ENCODE assay signal across 10 cellular contexts in genomic region chr12:123478762-123479161, GRCh38. TPM values are rescaled to one million over a fixed set of nuclear protein-coding genes. Genes with fewer than 3 reads are reported as not detected.
DNase-seq lines count a peak whose midpoint lies in the region; ATAC-seq and TF ChIP-seq lines count a peak whose summit lies in the region.
"Had no signal": no experiment of that assay in that cellular context is flagged by ENCODE, and none has a peak within 500 bp of the region (broad histone marks: within the 10 kb centered on the region; RNA-seq: fewer than 3 reads in every experiment).

No MANE protein-coding gene starts in this region.

- TF ChIP-seq EP300 in stomach (IDR thresholded peaks at IDR 0.05), result no peak

- H3K36me3 ChIP-seq in stomach, result peaks cover 0 to 73% (median 43%) of the 10 kb centered on the region in 4 donors

- no peaks in the 10 kb centered on the region for H3K9me3 ChIP-seq in stomach

- H3K4me3 ChIP-seq in coronary artery, result peak overlapping the region; percentile 56
- no peak overlapping the region for H3K4me3 ChIP-seq in stomach

- TF ChIP-seq POLR2A in stomach (IDR thresholded peaks at IDR 0.05), result no peak

- no peaks in the 10 kb centered on the region for H3K27me3 ChIP-seq in stomach

- TF ChIP-seq CTCF in coronary artery (IDR thresholded peaks at IDR 0.05), result no peak
- TF ChIP-seq CTCF in stomach (IDR thresholded peaks at IDR 0.05), result no peak

- ATAC-seq in GM21515 (IDR thresholded peaks at IDR 0.05; ENCODE audit: unreplicated experiment), result no peak

- WGBS in stomach, 5 donors, result 82 to 91% (median 85%) methylated on average over 10 of the region's 10 CpGs

- H3K4me1 ChIP-seq in stomach, result peaks cover 0 to 4% (median 0%) of the 10 kb centered on the region in 4 donors

- H3K27ac ChIP-seq in coronary artery (peak overlapping the region; percentile 89 to 98), stomach (peak overlapping the region in 3 of 5 donors; percentile 2 to 46 (median 31))

- DNase-seq in HCEC 1CT (peak; percentile 13), coronary artery (ENCODE audit: low spot score) (peak; percentile 89), iris pigment epithelial cell (ENCODE audit: low read depth) (peak; percentile 52), stomach (no peak), NCI-H446 (lab: John Stamatoyannopoulos, UW) (no peak), NOMO-1 (lab: John Stamatoyannopoulos, UW; ENCODE audit: unreplicated experiment in 2 of 2) (no peak)
- no peak for DNase-seq in effector CD8-positive, alpha-beta T cell (lab: John Stamatoyannopoulos, UW)
- DNase-seq: activated CD4-positive, CD25-positive, alpha-beta regulatory T cell treated with anti-CD3 and anti-CD28 coated beads, Interleukin-2, amount 50 U/mL, for 72 hours; NCI-H1105 had no signal

- intact Hi-C loops in stomach (cut with DNase I; ENCODE audit: low total_unique reads), result no loop called here

RNA-seq across cellular contexts. Expression of gene SNRNP35, which starts 20.8 kb away (rescaled TPM):
- total RNA-seq in stomach, result 10 to 100 TPM in 4 of 5 donors, 1 to 10 TPM in 1; 5.8 to 55.0 (median 22.8) TPM
- polyA plus RNA-seq in stomach, result 10 to 100 TPM; 34.1 to 47.3 (median 45.8) TPM

RNA-seq across cellular contexts. Expression of gene RILPL2, which starts 42.3 kb away (rescaled TPM):
- 1 to 10 TPM; 2.0 to 5.3 (median 3.8) TPM for total RNA-seq in stomach
- 1 to 10 TPM; 4.6 to 5.9 (median 5.5) TPM for polyA plus RNA-seq in stomach

RNA-seq across cellular contexts. Expression of gene RILPL1, which starts 54.8 kb away (rescaled TPM):
- total RNA-seq in stomach, result 10 to 100 TPM in 3 of 5 donors, 1 to 10 TPM in 2; 2.7 to 42.3 (median 13.9) TPM
- 1 to 10 TPM; 3.8 to 9.3 (median 4.9) TPM for polyA plus RNA-seq in stomach

Comparison
In these comparisons a context has a peak if more than half of its experiments do, and no peak if none do; other contexts are left out.
1. DNase-seq: peak in HCEC 1CT (single experiment), coronary artery (single experiment) and iris pigment epithelial cell (single experiment); none in stomach (single experiment), NCI-H446 (0 of 2), effector CD8-positive, alpha-beta T cell (single experiment) and NOMO-1 (0 of 2).